6 cellular contexts compared by ENCODE assay signal in the genomic region with DNA sequence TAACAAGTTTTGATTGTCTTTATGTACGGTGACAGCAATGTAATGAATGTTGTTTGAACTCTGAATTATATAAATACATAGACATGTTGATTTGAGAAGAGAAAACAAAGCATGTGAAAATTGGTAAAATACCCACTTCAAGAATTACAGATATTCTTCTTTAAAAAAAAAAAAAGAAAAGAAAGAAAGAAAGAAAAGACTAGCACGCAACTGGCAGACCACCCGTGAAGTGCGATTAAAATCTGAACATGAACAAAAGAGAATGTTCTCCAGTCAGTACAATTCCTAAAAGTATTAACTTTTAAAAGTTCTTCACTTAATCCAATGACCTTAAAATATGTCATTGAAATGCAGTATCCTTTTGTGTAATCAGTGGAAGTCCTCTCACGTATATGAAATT.
"Had no signal": no experiment of that assay in that cellular context is flagged by ENCODE, and none has a peak within 500 bp of the region (broad histone marks: within the 10 kb centered on the region; RNA-seq: fewer than 3 reads in every experiment).

No MANE protein-coding gene starts in this region.

- H3K4me3 Mint-ChIP-seq: IgD-negative memory B cell had no signal

- DNase-seq: IMR-90, KBM-7 had no signal

- H3K4me3 ChIP-seq: K562 had no signal

- H3K36me3 Mint-ChIP-seq: IgD-negative memory B cell had no signal

- H3K27ac ChIP-seq: HL-60 had no signal

- H3K27me3 Mint-ChIP-seq: IgD-negative memory B cell had no signal

- H3K27ac Mint-ChIP-seq: IgD-negative memory B cell had no signal

- ATAC-seq: HepG2, K562 had no signal

- H3K4me1 Mint-ChIP-seq: IgD-negative memory B cell had no signal
